In the genomic region with DNA sequence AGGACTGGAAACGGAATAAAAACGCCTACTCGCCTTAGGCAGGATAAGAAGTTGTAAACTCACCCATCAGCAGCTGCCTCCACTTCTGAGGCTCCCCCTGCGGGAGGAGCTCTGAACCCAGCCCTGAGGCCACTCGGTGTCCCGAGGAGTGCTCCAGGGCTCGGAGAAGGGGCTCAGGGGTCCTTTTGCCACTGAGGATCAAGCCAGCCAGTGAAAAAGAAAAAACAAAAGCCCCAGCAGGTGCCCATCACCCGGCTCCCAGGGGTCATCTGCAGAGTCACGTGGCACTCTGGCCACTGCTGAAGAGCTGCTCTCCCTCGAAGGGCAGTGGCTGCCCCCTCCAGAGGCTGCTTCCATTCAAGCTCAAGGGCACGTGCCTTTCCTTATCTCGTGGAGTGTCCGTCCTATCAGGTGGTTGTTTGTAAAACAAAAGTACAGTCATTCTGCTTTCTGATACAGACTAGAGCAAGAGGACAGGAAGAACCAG, we compare ENCODE assay signal across 1 cellular context.
TF ChIP-seq lines count a peak whose summit lies in the region.

No MANE protein-coding gene starts in this region.

TF ChIP-seq in K562, 482 proteins besides CTCF, POLR2A, EP300 and RAD21 (continued from another document and continues in another):
- TF ChIP-seq ZNF699 (CRISPR knock-in tag; IDR thresholded peaks at IDR 0.05; ENCODE audit: insufficient replicate concordance) (no peak), BCL6 (CRISPR knock-in tag; IDR thresholded peaks at IDR 0.05) (no peak), ZNF830 (CRISPR knock-in tag; IDR thresholded peaks at IDR 0.05) (no peak), MNT (conservative IDR thresholded peaks at IDR 0.05) (peak; percentile 72 to 77; a peak in 3 of 4 replicates), ZBTB17 (CRISPR knock-in tag; IDR thresholded peaks at IDR 0.05) (no peak), MAZ (CRISPR knock-in tag; conservative IDR thresholded peaks at IDR 0.05 in 1 of 2, IDR thresholded peaks at IDR 0.05 in 1 of 2) (peak; percentile 38 to 39; a peak in 1 of 4 replicates), ZC3H11A (IDR thresholded peaks at IDR 0.05; ENCODE audit: low read depth, low read length) (no peak), FOXA3 (CRISPR knock-in tag; conservative IDR thresholded peaks at IDR 0.05 in 1 of 2, IDR thresholded peaks at IDR 0.05 in 1 of 2) (no peak), RNF2 (IDR thresholded peaks at IDR 0.05) (no peak), ZBTB49 (CRISPR knock-in tag; IDR thresholded peaks at IDR 0.05; ENCODE audit: borderline replicate concordance) (no peak), ZNF445 (CRISPR knock-in tag; IDR thresholded peaks at IDR 0.05; ENCODE audit: low read depth) (no peak), YBX1 (IDR thresholded peaks at IDR 0.05) (no peak), ZNF444 (CRISPR knock-in tag; IDR thresholded peaks at IDR 0.05) (no peak), FOXJ3 (CRISPR knock-in tag; IDR thresholded peaks at IDR 0.05) (no peak), HNRNPH1 (optimal IDR thresholded peaks at IDR 0.05; ENCODE audit: low read depth, low read length) (no peak), POLR2G (IDR thresholded peaks at IDR 0.05; ENCODE audit: low read depth, low read length) (no peak), MYC (IDR thresholded peaks at IDR 0.05; ENCODE audit: low read depth, low read length) (peak; percentile 40; the same call in 1 of the 2 replicates), MYC (CRISPR knock-in tag; IDR thresholded peaks at IDR 0.05; ENCODE audit: borderline replicate concordance, low read depth) (no peak), PHF21A (IDR thresholded peaks at IDR 0.05; ENCODE audit: borderline replicate concordance, low read depth) (no peak), NRF1 (conservative IDR thresholded peaks at IDR 0.05 in 1 of 2, IDR thresholded peaks at IDR 0.05 in 1 of 2) (no peak), RCOR1 (IDR thresholded peaks at IDR 0.05; ENCODE audit: borderline replicate concordance in 1 of 2, low read depth in 2 of 2, low read length in 2 of 2) (0 out of 4 replicates have a peak, but pooled peaks of 1 of the 2 experiments have one; percentile 13), KAT2B (IDR thresholded peaks at IDR 0.05; ENCODE audit: low read depth, low read length) (no peak), HMBOX1 (IDR thresholded peaks at IDR 0.05) (no peak), MTA3 (IDR thresholded peaks at IDR 0.05; ENCODE audit: borderline replicate concordance) (no peak), SMAD4 (CRISPR knock-in tag; conservative IDR thresholded peaks at IDR 0.05) (peak; percentile 51; the same call in 1 of the 2 replicates), SMARCA5 (IDR thresholded peaks at IDR 0.05) (no peak), SIN3B (IDR thresholded peaks at IDR 0.05; ENCODE audit: low read depth) (no peak), ZNF263 (CRISPR knock-in tag; IDR thresholded peaks at IDR 0.05; ENCODE audit: borderline replicate concordance) (peak; percentile 92), ZBTB7A (IDR thresholded peaks at IDR 0.05; ENCODE audit: borderline replicate concordance, control insufficient read depth, low read depth, low read length) (peak; percentile 39; the same call in 1 of the 2 replicates)
- TF ChIP-seq, protein P1, sequence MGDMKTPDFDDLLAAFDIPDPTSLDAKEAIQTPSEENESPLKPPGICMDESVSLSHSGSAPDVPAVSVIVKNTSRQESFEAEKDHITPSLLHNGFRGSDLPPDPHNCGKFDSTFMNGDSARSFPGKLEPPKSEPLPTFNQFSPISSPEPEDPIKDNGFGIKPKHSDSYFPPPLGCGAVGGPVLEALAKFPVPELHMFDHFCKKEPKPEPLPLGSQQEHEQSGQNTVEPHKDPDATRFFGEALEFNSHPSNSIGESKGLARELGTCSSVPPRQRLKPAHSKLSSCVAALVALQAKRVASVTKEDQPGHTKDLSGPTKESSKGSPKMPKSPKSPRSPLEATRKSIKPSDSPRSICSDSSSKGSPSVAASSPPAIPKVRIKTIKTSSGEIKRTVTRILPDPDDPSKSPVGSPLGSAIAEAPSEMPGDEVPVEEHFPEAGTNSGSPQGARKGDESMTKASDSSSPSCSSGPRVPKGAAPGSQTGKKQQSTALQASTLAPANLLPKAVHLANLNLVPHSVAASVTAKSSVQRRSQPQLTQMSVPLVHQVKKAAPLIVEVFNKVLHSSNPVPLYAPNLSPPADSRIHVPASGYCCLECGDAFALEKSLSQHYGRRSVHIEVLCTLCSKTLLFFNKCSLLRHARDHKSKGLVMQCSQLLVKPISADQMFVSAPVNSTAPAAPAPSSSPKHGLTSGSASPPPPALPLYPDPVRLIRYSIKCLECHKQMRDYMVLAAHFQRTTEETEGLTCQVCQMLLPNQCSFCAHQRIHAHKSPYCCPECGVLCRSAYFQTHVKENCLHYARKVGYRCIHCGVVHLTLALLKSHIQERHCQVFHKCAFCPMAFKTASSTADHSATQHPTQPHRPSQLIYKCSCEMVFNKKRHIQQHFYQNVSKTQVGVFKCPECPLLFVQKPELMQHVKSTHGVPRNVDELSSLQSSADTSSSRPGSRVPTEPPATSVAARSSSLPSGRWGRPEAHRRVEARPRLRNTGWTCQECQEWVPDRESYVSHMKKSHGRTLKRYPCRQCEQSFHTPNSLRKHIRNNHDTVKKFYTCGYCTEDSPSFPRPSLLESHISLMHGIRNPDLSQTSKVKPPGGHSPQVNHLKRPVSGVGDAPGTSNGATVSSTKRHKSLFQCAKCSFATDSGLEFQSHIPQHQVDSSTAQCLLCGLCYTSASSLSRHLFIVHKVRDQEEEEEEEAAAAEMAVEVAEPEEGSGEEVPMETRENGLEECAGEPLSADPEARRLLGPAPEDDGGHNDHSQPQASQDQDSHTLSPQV (IDR thresholded peaks at IDR 0.05) = peak; percentile 64; the same call in 1 of the 2 replicates
- TF ChIP-seq, protein P2, sequence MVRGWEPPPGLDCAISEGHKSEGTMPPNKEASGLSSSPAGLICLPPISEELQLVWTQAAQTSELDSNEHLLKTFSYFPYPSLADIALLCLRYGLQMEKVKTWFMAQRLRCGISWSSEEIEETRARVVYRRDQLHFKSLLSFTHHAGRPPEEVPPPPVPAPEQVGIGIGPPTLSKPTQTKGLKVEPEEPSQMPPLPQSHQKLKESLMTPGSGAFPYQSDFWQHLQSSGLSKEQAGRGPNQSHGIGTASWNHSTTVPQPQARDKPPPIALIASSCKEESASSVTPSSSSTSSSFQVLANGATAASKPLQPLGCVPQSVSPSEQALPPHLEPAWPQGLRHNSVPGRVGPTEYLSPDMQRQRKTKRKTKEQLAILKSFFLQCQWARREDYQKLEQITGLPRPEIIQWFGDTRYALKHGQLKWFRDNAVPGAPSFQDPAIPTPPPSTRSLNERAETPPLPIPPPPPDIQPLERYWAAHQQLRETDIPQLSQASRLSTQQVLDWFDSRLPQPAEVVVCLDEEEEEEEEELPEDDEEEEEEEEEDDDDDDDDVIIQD (CRISPR knock-in tag; IDR thresholded peaks at IDR 0.05) = no peak
- TF ChIP-seq, protein P3, sequence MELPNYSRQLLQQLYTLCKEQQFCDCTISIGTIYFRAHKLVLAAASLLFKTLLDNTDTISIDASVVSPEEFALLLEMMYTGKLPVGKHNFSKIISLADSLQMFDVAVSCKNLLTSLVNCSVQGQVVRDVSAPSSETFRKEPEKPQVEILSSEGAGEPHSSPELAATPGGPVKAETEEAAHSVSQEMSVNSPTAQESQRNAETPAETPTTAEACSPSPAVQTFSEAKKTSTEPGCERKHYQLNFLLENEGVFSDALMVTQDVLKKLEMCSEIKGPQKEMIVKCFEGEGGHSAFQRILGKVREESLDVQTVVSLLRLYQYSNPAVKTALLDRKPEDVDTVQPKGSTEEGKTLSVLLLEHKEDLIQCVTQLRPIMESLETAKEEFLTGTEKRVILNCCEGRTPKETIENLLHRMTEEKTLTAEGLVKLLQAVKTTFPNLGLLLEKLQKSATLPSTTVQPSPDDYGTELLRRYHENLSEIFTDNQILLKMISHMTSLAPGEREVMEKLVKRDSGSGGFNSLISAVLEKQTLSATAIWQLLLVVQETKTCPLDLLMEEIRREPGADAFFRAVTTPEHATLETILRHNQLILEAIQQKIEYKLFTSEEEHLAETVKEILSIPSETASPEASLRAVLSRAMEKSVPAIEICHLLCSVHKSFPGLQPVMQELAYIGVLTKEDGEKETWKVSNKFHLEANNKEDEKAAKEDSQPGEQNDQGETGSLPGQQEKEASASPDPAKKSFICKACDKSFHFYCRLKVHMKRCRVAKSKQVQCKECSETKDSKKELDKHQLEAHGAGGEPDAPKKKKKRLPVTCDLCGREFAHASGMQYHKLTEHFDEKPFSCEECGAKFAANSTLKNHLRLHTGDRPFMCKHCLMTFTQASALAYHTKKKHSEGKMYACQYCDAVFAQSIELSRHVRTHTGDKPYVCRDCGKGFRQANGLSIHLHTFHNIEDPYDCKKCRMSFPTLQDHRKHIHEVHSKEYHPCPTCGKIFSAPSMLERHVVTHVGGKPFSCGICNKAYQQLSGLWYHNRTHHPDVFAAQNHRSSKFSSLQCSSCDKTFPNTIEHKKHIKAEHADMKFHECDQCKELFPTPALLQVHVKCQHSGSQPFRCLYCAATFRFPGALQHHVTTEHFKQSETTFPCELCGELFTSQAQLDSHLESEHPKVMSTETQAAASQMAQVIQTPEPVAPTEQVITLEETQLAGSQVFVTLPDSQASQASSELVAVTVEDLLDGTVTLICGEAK (IDR thresholded peaks at IDR 0.05) = no peak
- TF ChIP-seq, protein P3 (CRISPR knock-in tag; IDR thresholded peaks at IDR 0.05) = no peak
- TF ChIP-seq, protein P4, sequence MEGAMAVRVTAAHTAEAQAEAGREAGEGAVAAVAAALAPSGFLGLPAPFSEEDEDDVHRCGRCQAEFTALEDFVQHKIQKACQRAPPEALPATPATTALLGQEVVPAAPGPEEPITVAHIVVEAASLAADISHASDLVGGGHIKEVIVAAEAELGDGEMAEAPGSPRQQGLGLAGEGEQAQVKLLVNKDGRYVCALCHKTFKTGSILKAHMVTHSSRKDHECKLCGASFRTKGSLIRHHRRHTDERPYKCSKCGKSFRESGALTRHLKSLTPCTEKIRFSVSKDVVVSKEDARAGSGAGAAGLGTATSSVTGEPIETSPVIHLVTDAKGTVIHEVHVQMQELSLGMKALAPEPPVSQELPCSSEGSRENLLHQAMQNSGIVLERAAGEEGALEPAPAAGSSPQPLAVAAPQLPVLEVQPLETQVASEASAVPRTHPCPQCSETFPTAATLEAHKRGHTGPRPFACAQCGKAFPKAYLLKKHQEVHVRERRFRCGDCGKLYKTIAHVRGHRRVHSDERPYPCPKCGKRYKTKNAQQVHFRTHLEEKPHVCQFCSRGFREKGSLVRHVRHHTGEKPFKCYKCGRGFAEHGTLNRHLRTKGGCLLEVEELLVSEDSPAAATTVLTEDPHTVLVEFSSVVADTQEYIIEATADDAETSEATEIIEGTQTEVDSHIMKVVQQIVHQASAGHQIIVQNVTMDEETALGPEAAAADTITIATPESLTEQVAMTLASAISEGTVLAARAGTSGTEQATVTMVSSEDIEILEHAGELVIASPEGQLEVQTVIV (CRISPR knock-in tag; IDR thresholded peaks at IDR 0.05; ENCODE audit: borderline replicate concordance) = no peak
